ENCODE assay signal across 17 cellular contexts in genomic region chr5:33523208-33523771, GRCh38.
A peak's percentile ranks its signal among the peaks of the same experiment; 100 is the strongest.
DNase-seq lines count a peak whose midpoint lies in the region; ATAC-seq, FAIRE-seq and TF ChIP-seq lines count a peak whose summit lies in the region.
"Had no signal": no experiment of that assay in that cellular context is flagged by ENCODE, and none has a peak within 500 bp of the region (broad histone marks: within the 10 kb centered on the region; RNA-seq: fewer than 3 reads in every experiment).

No MANE protein-coding gene starts in this region.

- H3K27me3 ChIP-seq in bronchial epithelial cell (ENCODE audit: control insufficient read depth, insufficient read depth, low read length) = no peaks in the 10 kb centered on the region
- H3K27me3 ChIP-seq: BLaER1 had no signal

- H3K4me3 Mint-ChIP-seq in activated T-cell treated with anti-CD3 and anti-CD28 coated beads, Interleukin-2, amount 50 U/mL, for 72 hours = no peak overlapping the region
- H3K4me3 Mint-ChIP-seq in activated T-cell treated with anti-CD3 and anti-CD28 coated beads, Interleukin-2, amount 50 U/mL, for 24 hours = no peak overlapping the region
- H3K4me3 Mint-ChIP-seq in nephron progenitor cell = no peak overlapping the region
- H3K4me3 Mint-ChIP-seq: CD8-positive, alpha-beta memory T cell had no signal

- H3K27ac Mint-ChIP-seq in activated T-cell treated with anti-CD3 and anti-CD28 coated beads, Interleukin-2, amount 50 U/mL, for 72 hours = no peak overlapping the region
- H3K27ac Mint-ChIP-seq in activated T-cell treated with anti-CD3 and anti-CD28 coated beads, Interleukin-2, amount 50 U/mL, for 24 hours = no peak overlapping the region
- peak overlapping the region; percentile 12 for H3K27ac Mint-ChIP-seq in nephron progenitor cell
- H3K27ac Mint-ChIP-seq: CD8-positive, alpha-beta memory T cell had no signal

- FAIRE-seq in bronchial epithelial cell (lab: Jason Lieb, UNC) = no peak
- FAIRE-seq: H54 had no signal

- H3K4me3 ChIP-seq in bronchial epithelial cell (ENCODE audit: low read depth, low read length) = no peak overlapping the region
- H3K4me3 ChIP-seq: BLaER1, GM23248 had no signal

- no peak for TF ChIP-seq CTCF in bronchial epithelial cell (IDR thresholded peaks at IDR 0.05; ENCODE audit: insufficient read depth, low read length, severe bottlenecking)
- no peak for TF ChIP-seq CTCF in nephron progenitor cell (IDR thresholded peaks at IDR 0.05)

- H3K9me3 Mint-ChIP-seq in activated T-cell treated with anti-CD3 and anti-CD28 coated beads, Interleukin-2, amount 50 U/mL, for 72 hours = peaks cover 3 to 5% of the 10 kb centered on the region in 2 donors
- no peaks in the 10 kb centered on the region for H3K9me3 Mint-ChIP-seq in activated T-cell treated with anti-CD3 and anti-CD28 coated beads, Interleukin-2, amount 50 U/mL, for 24 hours
- peaks cover 11% of the 10 kb centered on the region for H3K9me3 Mint-ChIP-seq in nephron progenitor cell

- ATAC-seq in activated T-cell treated with anti-CD3 and anti-CD28 coated beads, Interleukin-2, amount 50 U/mL, for 72 hours (replicated peaks in 1 of 2) = peak; percentile 34 to 76
- ATAC-seq in HG02678 (IDR thresholded peaks at IDR 0.05; ENCODE audit: unreplicated experiment) = no peak
- ATAC-seq: HCT116 had no signal

- H3K4me1 Mint-ChIP-seq in activated T-cell treated with anti-CD3 and anti-CD28 coated beads, Interleukin-2, amount 50 U/mL, for 72 hours (ENCODE audit: low read depth) = peaks cover 5% of the 10 kb centered on the region
- peaks cover 3% of the 10 kb centered on the region for H3K4me1 Mint-ChIP-seq in activated T-cell treated with anti-CD3 and anti-CD28 coated beads, Interleukin-2, amount 50 U/mL, for 24 hours (ENCODE audit: low read depth)
- H3K4me1 Mint-ChIP-seq in nephron progenitor cell = no peaks in the 10 kb centered on the region
- H3K4me1 Mint-ChIP-seq: CD8-positive, alpha-beta memory T cell had no signal

- DNase-seq in activated T-cell treated with anti-CD3 and anti-CD28 coated beads, Interleukin-2, amount 50 U/mL, for 72 hours = no peak
- DNase-seq in activated T-cell treated with anti-CD3 and anti-CD28 coated beads, Interleukin-2, amount 50 U/mL, for 24 hours = no peak
- DNase-seq in bronchial epithelial cell (ENCODE audit: low read depth) (peak; percentile 19), nephron progenitor cell (no peak), NCI-H748 treated with DMSO at 0.1 percent for 48 hours (lab: John Stamatoyannopoulos, UW) (no peak)
- DNase-seq in activated naive CD4-positive, alpha-beta T cell treated with anti-CD3 and anti-CD28 coated beads, Interleukin-2, amount 50 U/mL, for 16 hours = no peak
- DNase-seq: 8988T; AML-193; Caco-2; CD8-positive, alpha-beta memory T cell; DND-41; GF-D8; GM23248 had no signal

- no peaks in the 10 kb centered on the region for H3K36me3 Mint-ChIP-seq in activated T-cell treated with anti-CD3 and anti-CD28 coated beads, Interleukin-2, amount 50 U/mL, for 72 hours (ENCODE audit: insufficient read depth in 2 of 2)
- no peaks in the 10 kb centered on the region for H3K36me3 Mint-ChIP-seq in activated T-cell treated with anti-CD3 and anti-CD28 coated beads, Interleukin-2, amount 50 U/mL, for 24 hours (ENCODE audit: low read depth)
- H3K36me3 Mint-ChIP-seq in nephron progenitor cell (ENCODE audit: low read depth) = no peaks in the 10 kb centered on the region
- H3K36me3 Mint-ChIP-seq: CD8-positive, alpha-beta memory T cell had no signal

- H3K27me3 Mint-ChIP-seq in activated T-cell treated with anti-CD3 and anti-CD28 coated beads, Interleukin-2, amount 50 U/mL, for 72 hours (ENCODE audit: low read depth) = no peaks in the 10 kb centered on the region
- H3K27me3 Mint-ChIP-seq in activated T-cell treated with anti-CD3 and anti-CD28 coated beads, Interleukin-2, amount 50 U/mL, for 24 hours = peaks cover 7% of the 10 kb centered on the region
- H3K27me3 Mint-ChIP-seq in nephron progenitor cell (ENCODE audit: low read depth, poor library complexity) = no peaks in the 10 kb centered on the region

- H3K36me3 ChIP-seq in bronchial epithelial cell (ENCODE audit: control insufficient read depth, insufficient read depth, low read length) = no peaks in the 10 kb centered on the region
- H3K36me3 ChIP-seq: BLaER1 had no signal
